8 cellular contexts compared by ENCODE assay signal in genomic region chr2:200373973-200374416, GRCh38.
DNase-seq lines count a peak whose midpoint lies in the region; ATAC-seq and TF ChIP-seq lines count a peak whose summit lies in the region.

No MANE protein-coding gene starts in this region.

- peak overlapping the region; percentile 11 for H3K4me3 ChIP-seq in mononuclear cell (ENCODE audit: low read length)
- no peak overlapping the region for H3K4me3 ChIP-seq in right atrium auricular region

- H3K4me1 ChIP-seq in mononuclear cell (ENCODE audit: insufficient read depth, low read length) (peaks cover 22% of the 10 kb centered on the region), right atrium auricular region (peaks cover 0 to 62% of the 10 kb centered on the region in 2 donors)

- H3K36me3 ChIP-seq in right atrium auricular region: no peaks in the 10 kb centered on the region

- no peak for TF ChIP-seq CTCF in right atrium auricular region (IDR thresholded peaks at IDR 0.05)

- ATAC-seq in HG03025 (IDR thresholded peaks at IDR 0.05; ENCODE audit: low FRiP score, unreplicated experiment): peak; percentile 92

- H3K9me3 ChIP-seq in mononuclear cell (ENCODE audit: low read depth, low read length) (no peaks in the 10 kb centered on the region), right atrium auricular region (no peaks in the 10 kb centered on the region)

- no peak overlapping the region for H3K27ac ChIP-seq in right atrium auricular region

- no peaks in the 10 kb centered on the region for H3K27me3 ChIP-seq in mononuclear cell (ENCODE audit: insufficient read depth, low read length)
- H3K27me3 ChIP-seq in right atrium auricular region: no peaks in the 10 kb centered on the region

- DNase-seq in stimulated activated CD4-positive, alpha-beta T cell treated with anti-CD3 and anti-CD28 coated beads, Interleukin-12 subunit alpha, Interleukin-12 subunit beta, amount 100 ng/mL, for 48 hours (ENCODE audit: low read depth in 2 of 3, low spot score in 1 of 3): peak in 2 of 3 donors; percentile 16 to 32
- no peak for DNase-seq in stimulated activated CD4-positive, alpha-beta T cell treated with anti-CD3 and anti-CD28 coated beads, Interleukin-4, amount 100 ng/mL, for 1 hour
- DNase-seq in T-helper 9 cell: peak; percentile 5
- DNase-seq in Ammon's horn (ENCODE audit: low spot score): no peak
- DNase-seq in right atrium auricular region (ENCODE audit: low spot score): no peak
- DNase-seq in RKO (ENCODE audit: low spot score): no peak

Comparison
In these comparisons a context has a peak if more than half of its experiments do, and no peak if none do; other contexts are left out.
1. DNase-seq: peak in stimulated activated CD4-positive, alpha-beta T cell treated with anti-CD3 and anti-CD28 coated beads, Interleukin-12 subunit alpha, Interleukin-12 subunit beta, amount 100 ng/mL, for 48 hours (2 of 3) and T-helper 9 cell (single experiment); none in stimulated activated CD4-positive, alpha-beta T cell treated with anti-CD3 and anti-CD28 coated beads, Interleukin-4, amount 100 ng/mL, for 1 hour (single experiment), Ammon's horn (single experiment), right atrium auricular region (single experiment) and RKO (single experiment).